ENCODE assay signal across 1 cellular context in the genomic region with DNA sequence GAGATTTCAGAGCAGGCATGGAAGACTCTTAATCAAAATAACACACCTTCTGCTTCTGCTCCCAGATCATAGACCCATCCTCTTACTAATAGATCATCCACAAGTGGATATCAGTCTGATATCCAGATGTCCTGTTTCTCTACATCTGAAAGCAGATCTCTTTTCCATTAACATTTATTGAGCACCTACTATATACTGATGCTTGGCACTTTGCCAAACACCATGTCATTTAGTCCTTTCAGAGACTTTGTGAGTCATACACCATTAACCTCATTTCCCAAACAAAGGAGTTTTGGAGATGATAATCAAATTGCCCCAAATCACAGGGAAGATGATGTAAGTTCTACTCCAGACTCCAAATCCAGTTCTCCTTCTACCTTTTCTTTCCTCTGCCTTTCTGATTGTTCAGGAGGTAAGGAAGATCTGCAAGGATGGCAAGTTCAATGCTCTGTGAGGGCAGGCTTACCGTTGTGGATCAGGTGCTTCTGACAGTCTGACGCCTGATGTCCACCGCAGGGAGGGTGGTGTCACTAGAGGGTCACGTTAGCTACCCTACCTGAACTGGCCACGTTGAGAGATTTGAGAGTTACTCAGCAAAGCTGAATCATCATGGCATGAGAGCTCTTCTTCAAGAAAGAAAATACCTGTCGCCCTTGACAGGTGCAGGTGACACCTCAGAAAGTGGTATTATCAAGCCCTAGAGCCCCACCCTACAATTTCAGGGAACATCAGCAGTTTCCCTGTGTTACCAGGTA.
TF ChIP-seq lines count a peak whose summit lies in the region.

No MANE protein-coding gene starts in this region.

TF ChIP-seq in HEK293, 187 proteins besides CTCF, POLR2A, EP300 and RAD21 (continued from another document):
- peak; percentile 80 for TF ChIP-seq ZNF660 (tag by site-specific recombination; IDR thresholded peaks at IDR 0.05)
- TF ChIP-seq ZEB2 (tag by site-specific recombination; IDR thresholded peaks at IDR 0.05) = peak; percentile 47; the same call in 1 of the 2 replicates
- TF ChIP-seq, protein P1, sequence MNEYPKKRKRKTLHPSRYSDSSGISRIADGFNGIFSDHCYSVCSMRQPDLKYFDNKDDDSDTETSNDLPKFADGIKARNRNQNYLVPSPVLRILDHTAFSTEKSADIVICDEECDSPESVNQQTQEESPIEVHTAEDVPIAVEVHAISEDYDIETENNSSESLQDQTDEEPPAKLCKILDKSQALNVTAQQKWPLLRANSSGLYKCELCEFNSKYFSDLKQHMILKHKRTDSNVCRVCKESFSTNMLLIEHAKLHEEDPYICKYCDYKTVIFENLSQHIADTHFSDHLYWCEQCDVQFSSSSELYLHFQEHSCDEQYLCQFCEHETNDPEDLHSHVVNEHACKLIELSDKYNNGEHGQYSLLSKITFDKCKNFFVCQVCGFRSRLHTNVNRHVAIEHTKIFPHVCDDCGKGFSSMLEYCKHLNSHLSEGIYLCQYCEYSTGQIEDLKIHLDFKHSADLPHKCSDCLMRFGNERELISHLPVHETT (tag by site-specific recombination; IDR thresholded peaks at IDR 0.05) = no peak
- no peak for TF ChIP-seq REPIN1 (tag by site-specific recombination; IDR thresholded peaks at IDR 0.05; ENCODE audit: low read depth)
- no peak for TF ChIP-seq EGR2 (tag by site-specific recombination; IDR thresholded peaks at IDR 0.05; ENCODE audit: low read depth)
- no peak for TF ChIP-seq ZNF548 (tag by site-specific recombination; IDR thresholded peaks at IDR 0.05)
- TF ChIP-seq, protein P2, sequence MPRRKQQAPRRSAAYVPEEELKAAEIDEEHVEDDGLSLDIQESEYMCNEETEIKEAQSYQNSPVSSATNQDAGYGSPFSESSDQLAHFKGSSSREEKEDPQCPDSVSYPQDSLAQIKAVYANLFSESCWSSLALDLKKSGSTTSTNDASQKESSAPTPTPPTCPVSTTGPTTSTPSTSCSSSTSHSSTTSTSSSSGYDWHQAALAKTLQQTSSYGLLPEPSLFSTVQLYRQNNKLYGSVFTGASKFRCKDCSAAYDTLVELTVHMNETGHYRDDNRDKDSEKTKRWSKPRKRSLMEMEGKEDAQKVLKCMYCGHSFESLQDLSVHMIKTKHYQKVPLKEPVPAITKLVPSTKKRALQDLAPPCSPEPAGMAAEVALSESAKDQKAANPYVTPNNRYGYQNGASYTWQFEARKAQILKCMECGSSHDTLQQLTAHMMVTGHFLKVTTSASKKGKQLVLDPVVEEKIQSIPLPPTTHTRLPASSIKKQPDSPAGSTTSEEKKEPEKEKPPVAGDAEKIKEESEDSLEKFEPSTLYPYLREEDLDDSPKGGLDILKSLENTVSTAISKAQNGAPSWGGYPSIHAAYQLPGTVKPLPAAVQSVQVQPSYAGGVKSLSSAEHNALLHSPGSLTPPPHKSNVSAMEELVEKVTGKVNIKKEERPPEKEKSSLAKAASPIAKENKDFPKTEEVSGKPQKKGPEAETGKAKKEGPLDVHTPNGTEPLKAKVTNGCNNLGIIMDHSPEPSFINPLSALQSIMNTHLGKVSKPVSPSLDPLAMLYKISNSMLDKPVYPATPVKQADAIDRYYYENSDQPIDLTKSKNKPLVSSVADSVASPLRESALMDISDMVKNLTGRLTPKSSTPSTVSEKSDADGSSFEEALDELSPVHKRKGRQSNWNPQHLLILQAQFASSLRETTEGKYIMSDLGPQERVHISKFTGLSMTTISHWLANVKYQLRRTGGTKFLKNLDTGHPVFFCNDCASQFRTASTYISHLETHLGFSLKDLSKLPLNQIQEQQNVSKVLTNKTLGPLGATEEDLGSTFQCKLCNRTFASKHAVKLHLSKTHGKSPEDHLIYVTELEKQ (tag by site-specific recombination; IDR thresholded peaks at IDR 0.05; ENCODE audit: borderline replicate concordance) = no peak
- no peak for TF ChIP-seq ZNF776 (tag by site-specific recombination; IDR thresholded peaks at IDR 0.05; ENCODE audit: borderline replicate concordance)
- TF ChIP-seq ZNF777 (tag by site-specific recombination; IDR thresholded peaks at IDR 0.05; ENCODE audit: borderline replicate concordance) = no peak
- no peak for TF ChIP-seq ZNF571 (tag by site-specific recombination; IDR thresholded peaks at IDR 0.05)
- TF ChIP-seq, protein P3, sequence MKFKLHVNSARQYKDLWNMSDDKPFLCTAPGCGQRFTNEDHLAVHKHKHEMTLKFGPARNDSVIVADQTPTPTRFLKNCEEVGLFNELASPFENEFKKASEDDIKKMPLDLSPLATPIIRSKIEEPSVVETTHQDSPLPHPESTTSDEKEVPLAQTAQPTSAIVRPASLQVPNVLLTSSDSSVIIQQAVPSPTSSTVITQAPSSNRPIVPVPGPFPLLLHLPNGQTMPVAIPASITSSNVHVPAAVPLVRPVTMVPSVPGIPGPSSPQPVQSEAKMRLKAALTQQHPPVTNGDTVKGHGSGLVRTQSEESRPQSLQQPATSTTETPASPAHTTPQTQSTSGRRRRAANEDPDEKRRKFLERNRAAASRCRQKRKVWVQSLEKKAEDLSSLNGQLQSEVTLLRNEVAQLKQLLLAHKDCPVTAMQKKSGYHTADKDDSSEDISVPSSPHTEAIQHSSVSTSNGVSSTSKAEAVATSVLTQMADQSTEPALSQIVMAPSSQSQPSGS (tag by site-specific recombination; IDR thresholded peaks at IDR 0.05; ENCODE audit: low read depth) = 0 out of 2 replicates have a peak, but pooled peaks have one; percentile 14
- TF ChIP-seq GLI2 (tag by site-specific recombination; IDR thresholded peaks at IDR 0.05; ENCODE audit: borderline replicate concordance, low read depth) = no peak
- no peak for TF ChIP-seq ZNF10 (tag by site-specific recombination; IDR thresholded peaks at IDR 0.05)
- TF ChIP-seq, protein P4, sequence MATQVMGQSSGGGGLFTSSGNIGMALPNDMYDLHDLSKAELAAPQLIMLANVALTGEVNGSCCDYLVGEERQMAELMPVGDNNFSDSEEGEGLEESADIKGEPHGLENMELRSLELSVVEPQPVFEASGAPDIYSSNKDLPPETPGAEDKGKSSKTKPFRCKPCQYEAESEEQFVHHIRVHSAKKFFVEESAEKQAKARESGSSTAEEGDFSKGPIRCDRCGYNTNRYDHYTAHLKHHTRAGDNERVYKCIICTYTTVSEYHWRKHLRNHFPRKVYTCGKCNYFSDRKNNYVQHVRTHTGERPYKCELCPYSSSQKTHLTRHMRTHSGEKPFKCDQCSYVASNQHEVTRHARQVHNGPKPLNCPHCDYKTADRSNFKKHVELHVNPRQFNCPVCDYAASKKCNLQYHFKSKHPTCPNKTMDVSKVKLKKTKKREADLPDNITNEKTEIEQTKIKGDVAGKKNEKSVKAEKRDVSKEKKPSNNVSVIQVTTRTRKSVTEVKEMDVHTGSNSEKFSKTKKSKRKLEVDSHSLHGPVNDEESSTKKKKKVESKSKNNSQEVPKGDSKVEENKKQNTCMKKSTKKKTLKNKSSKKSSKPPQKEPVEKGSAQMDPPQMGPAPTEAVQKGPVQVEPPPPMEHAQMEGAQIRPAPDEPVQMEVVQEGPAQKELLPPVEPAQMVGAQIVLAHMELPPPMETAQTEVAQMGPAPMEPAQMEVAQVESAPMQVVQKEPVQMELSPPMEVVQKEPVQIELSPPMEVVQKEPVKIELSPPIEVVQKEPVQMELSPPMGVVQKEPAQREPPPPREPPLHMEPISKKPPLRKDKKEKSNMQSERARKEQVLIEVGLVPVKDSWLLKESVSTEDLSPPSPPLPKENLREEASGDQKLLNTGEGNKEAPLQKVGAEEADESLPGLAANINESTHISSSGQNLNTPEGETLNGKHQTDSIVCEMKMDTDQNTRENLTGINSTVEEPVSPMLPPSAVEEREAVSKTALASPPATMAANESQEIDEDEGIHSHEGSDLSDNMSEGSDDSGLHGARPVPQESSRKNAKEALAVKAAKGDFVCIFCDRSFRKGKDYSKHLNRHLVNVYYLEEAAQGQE (tag by site-specific recombination; IDR thresholded peaks at IDR 0.05) = no peak
- no peak for TF ChIP-seq MYNN (tag by site-specific recombination; IDR thresholded peaks at IDR 0.05; ENCODE audit: borderline replicate concordance)
- TF ChIP-seq, protein P5, sequence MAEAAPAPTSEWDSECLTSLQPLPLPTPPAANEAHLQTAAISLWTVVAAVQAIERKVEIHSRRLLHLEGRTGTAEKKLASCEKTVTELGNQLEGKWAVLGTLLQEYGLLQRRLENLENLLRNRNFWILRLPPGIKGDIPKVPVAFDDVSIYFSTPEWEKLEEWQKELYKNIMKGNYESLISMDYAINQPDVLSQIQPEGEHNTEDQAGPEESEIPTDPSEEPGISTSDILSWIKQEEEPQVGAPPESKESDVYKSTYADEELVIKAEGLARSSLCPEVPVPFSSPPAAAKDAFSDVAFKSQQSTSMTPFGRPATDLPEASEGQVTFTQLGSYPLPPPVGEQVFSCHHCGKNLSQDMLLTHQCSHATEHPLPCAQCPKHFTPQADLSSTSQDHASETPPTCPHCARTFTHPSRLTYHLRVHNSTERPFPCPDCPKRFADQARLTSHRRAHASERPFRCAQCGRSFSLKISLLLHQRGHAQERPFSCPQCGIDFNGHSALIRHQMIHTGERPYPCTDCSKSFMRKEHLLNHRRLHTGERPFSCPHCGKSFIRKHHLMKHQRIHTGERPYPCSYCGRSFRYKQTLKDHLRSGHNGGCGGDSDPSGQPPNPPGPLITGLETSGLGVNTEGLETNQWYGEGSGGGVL (tag by site-specific recombination; IDR thresholded peaks at IDR 0.05) = no peak
- TF ChIP-seq ZSCAN16 (tag by site-specific recombination; IDR thresholded peaks at IDR 0.05) = no peak
- TF ChIP-seq ZNF558 (tag by site-specific recombination; IDR thresholded peaks at IDR 0.05) = no peak
- TF ChIP-seq, protein P6, sequence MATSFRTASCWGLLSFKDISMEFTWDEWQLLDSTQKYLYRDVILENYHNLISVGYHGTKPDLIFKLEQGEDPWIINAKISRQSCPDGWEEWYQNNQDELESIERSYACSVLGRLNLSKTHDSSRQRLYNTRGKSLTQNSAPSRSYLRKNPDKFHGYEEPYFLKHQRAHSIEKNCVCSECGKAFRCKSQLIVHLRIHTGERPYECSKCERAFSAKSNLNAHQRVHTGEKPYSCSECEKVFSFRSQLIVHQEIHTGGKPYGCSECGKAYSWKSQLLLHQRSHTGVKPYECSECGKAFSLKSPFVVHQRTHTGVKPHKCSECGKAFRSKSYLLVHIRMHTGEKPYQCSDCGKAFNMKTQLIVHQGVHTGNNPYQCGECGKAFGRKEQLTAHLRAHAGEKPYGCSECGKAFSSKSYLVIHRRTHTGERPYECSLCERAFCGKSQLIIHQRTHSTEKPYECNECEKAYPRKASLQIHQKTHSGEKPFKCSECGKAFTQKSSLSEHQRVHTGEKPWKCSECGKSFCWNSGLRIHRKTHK (tag by site-specific recombination; IDR thresholded peaks at IDR 0.05) = no peak
- no peak for TF ChIP-seq ZNF768 (tag by site-specific recombination; IDR thresholded peaks at IDR 0.05)
- TF ChIP-seq, protein P7, sequence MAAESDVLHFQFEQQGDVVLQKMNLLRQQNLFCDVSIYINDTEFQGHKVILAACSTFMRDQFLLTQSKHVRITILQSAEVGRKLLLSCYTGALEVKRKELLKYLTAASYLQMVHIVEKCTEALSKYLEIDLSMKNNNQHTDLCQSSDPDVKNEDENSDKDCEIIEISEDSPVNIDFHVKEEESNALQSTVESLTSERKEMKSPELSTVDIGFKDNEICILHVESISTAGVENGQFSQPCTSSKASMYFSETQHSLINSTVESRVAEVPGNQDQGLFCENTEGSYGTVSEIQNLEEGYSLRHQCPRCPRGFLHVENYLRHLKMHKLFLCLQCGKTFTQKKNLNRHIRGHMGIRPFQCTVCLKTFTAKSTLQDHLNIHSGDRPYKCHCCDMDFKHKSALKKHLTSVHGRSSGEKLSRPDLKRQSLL (tag by site-specific recombination; IDR thresholded peaks at IDR 0.05) = no peak
- TF ChIP-seq ZBTB17 (tag by site-specific recombination; IDR thresholded peaks at IDR 0.05) = no peak
